22 cellular contexts compared by ENCODE assay signal in the genomic region with DNA sequence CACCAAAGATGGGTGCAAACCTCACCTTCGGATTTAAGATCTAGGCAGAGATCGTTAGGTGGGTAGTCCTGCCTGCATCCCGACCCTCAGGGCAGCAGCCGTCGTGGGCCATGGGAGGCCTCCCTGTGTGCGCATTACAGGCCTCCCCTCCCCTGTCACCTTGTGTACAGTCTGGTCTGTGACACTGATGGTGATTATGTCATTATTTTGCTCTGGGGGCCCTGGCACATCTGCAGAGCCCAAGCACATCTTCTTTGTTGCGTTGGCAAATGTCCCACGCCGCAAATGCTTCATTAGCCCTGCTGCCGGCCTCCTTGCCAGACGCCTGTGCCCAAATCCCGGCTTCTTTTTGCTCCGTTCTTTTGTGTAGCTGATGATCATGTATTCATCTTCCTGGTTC. TPM values are rescaled to one million over a fixed set of nuclear protein-coding genes. Genes with fewer than 3 reads are reported as not detected.
A peak's percentile ranks its signal among the peaks of the same experiment; 100 is the strongest.
DNase-seq lines count a peak whose midpoint lies in the region; ATAC-seq and TF ChIP-seq lines count a peak whose summit lies in the region.
"Had no signal": no experiment of that assay in that cellular context is flagged by ENCODE, and none has a peak within 500 bp of the region (broad histone marks: within the 10 kb centered on the region; RNA-seq: fewer than 3 reads in every experiment).

No MANE protein-coding gene starts in this region.

- H3K4me3 ChIP-seq in right cardiac atrium (ENCODE audit: low read length) (no peak overlapping the region), right atrium auricular region (no peak overlapping the region), dorsolateral prefrontal cortex (peak overlapping the region in 38 of 59 donors; percentile 3 to 55 (median 24))
- H3K4me3 ChIP-seq: adrenal gland, cardiac muscle cell, esophagus muscularis mucosa, MG63, thoracic aorta had no signal

- H3K36me3 ChIP-seq in right atrium auricular region, result peaks cover 3% of the 10 kb centered on the region
- H3K36me3 ChIP-seq: adrenal gland, cardiac muscle cell, esophagus muscularis mucosa, MG63, thoracic aorta had no signal

- H3K9me3 ChIP-seq in right cardiac atrium (ENCODE audit: control insufficient read depth, low read length) (no peaks in the 10 kb centered on the region), right atrium auricular region (no peaks in the 10 kb centered on the region)
- H3K9me3 ChIP-seq: adrenal gland, esophagus muscularis mucosa, MG63, thoracic aorta had no signal

- DNase-seq in right cardiac atrium (peak in 1 of 3 donors; percentile 55), right atrium auricular region (ENCODE audit: low spot score) (no peak), NCI-H2171 treated with DMSO at 0.1 percent for 48 hours (lab: John Stamatoyannopoulos, UW) (peak; percentile 29), dorsolateral prefrontal cortex (peak in 5 of 10 donors; percentile 24 to 59 (median 42)), GM20000 (ENCODE audit: low spot score) (no peak), NCI-H510A (lab: John Stamatoyannopoulos, UW) (no peak)
- DNase-seq in activated CD4-positive, alpha-beta memory T cell treated with anti-CD3 and anti-CD28 coated beads, Interleukin-2, amount 10 ng/mL, durations not matched to agents 7 days and 5 days, result no peak
- DNase-seq: activated CD8-positive, alpha-beta memory T cell treated with anti-CD3 and anti-CD28 coated beads, Interleukin-2, amount 50 U/mL, for 48 hours; activated gamma-delta T cell; effector CD4-positive, alpha-beta T cell; IMR-90; MG63; SIG-M5; stimulated activated CD8-positive, alpha-beta memory T cell treated with anti-CD3 and anti-CD28 coated beads, Interleukin-4, amount 100 ng/mL, for 48 hours had no signal

- 84% methylated on average over 13 of the region's 13 CpGs for WGBS in right cardiac atrium

- intact Hi-C loops in right cardiac atrium (cut with DNase I), result no loop called here
- intact Hi-C loops in dorsolateral prefrontal cortex (cut with DNase I), result no loop called here

- CTCF ChIA-PET in activated CD4-positive, alpha-beta memory T cell treated with anti-CD3 and anti-CD28 coated beads, Interleukin-2, amount 10 ng/mL, durations not matched to agents 7 days and 5 days (lab: Charles Lee), result no interaction called here

- H3K27ac ChIP-seq in right cardiac atrium (ENCODE audit: low read length), result peak overlapping the region; percentile 57
- peak overlapping the region in 1 of 2 donors; percentile 63 for H3K27ac ChIP-seq in right atrium auricular region
- H3K27ac ChIP-seq in dorsolateral prefrontal cortex, result peak overlapping the region in 58 of 59 donors; percentile 34 to 94 (median 85)
- H3K27ac ChIP-seq in temporal lobe (ENCODE audit: low read depth, low read length), result peak overlapping the region; percentile 87
- H3K27ac ChIP-seq: esophagus muscularis mucosa, thoracic aorta had no signal

- H3K4me1 ChIP-seq in right cardiac atrium (ENCODE audit: control insufficient read depth, insufficient read depth, low read length) (no peaks in the 10 kb centered on the region), right atrium auricular region (peaks cover 0 to 22% of the 10 kb centered on the region in 2 donors)
- H3K4me1 ChIP-seq: esophagus muscularis mucosa had no signal

- H3K9me3 Mint-ChIP-seq in activated CD4-positive, alpha-beta memory T cell treated with anti-CD3 and anti-CD28 coated beads, Interleukin-2, amount 10 ng/mL, durations not matched to agents 7 days and 5 days, result no peaks in the 10 kb centered on the region
- H3K9me3 Mint-ChIP-seq: activated CD4-positive, alpha-beta T cell treated with anti-CD3 and anti-CD28 coated beads, Interleukin-2, amount 10 ng/mL, durations not matched to agents 7 days and 5 days; T-helper 1 cell treated with Interleukin-12 subunit alpha and Interleukin-12 subunit beta and Interleukin-4 antibody, amounts not matched to agents 30 μg/mL and 1 μg/mL, for 36 hours had no signal

- H3K27ac Mint-ChIP-seq in activated CD4-positive, alpha-beta memory T cell treated with anti-CD3 and anti-CD28 coated beads, Interleukin-2, amount 10 ng/mL, durations not matched to agents 7 days and 5 days, result no peak overlapping the region
- H3K27ac Mint-ChIP-seq: activated CD4-positive, alpha-beta T cell treated with anti-CD3 and anti-CD28 coated beads, Interleukin-2, amount 10 ng/mL, durations not matched to agents 7 days and 5 days; CD4-positive, CD25-positive, alpha-beta regulatory T cell; T-helper 1 cell treated with Interleukin-12 subunit alpha and Interleukin-12 subunit beta and Interleukin-4 antibody, amounts not matched to agents 30 μg/mL and 1 μg/mL, for 36 hours had no signal

- no peaks in the 10 kb centered on the region for H3K27me3 Mint-ChIP-seq in activated CD4-positive, alpha-beta memory T cell treated with anti-CD3 and anti-CD28 coated beads, Interleukin-2, amount 10 ng/mL, durations not matched to agents 7 days and 5 days
- H3K27me3 Mint-ChIP-seq: activated CD4-positive, alpha-beta T cell treated with anti-CD3 and anti-CD28 coated beads, Interleukin-2, amount 10 ng/mL, durations not matched to agents 7 days and 5 days had no signal

- TF ChIP-seq CTCF in right atrium auricular region (IDR thresholded peaks at IDR 0.05), result no peak
- no peak for TF ChIP-seq CTCF in dorsolateral prefrontal cortex (IDR thresholded peaks at IDR 0.05 in 54 of 56, conservative IDR thresholded peaks at IDR 0.05 in 2 of 56; ENCODE audit: low read depth in 1 of 56, partially characterized antibody in 56 of 56)
- TF ChIP-seq CTCF in GM20000 (IDR thresholded peaks at IDR 0.05; ENCODE audit: extremely low read depth, missing control alignments), result no peak

- H3K36me3 Mint-ChIP-seq in activated CD4-positive, alpha-beta memory T cell treated with anti-CD3 and anti-CD28 coated beads, Interleukin-2, amount 10 ng/mL, durations not matched to agents 7 days and 5 days (ENCODE audit: low read depth), result no peaks in the 10 kb centered on the region
- H3K36me3 Mint-ChIP-seq: CD4-positive, CD25-positive, alpha-beta regulatory T cell had no signal

- no peaks in the 10 kb centered on the region for H3K27me3 ChIP-seq in right cardiac atrium (ENCODE audit: control insufficient read depth, insufficient read depth)
- no peaks in the 10 kb centered on the region for H3K27me3 ChIP-seq in right atrium auricular region
- H3K27me3 ChIP-seq in dorsolateral prefrontal cortex, result peaks cover 0 to 4% (median 0%) of the 10 kb centered on the region in 45 donors
- H3K27me3 ChIP-seq: adrenal gland, cardiac muscle cell, esophagus muscularis mucosa had no signal

- POLR2A ChIA-PET in activated CD4-positive, alpha-beta memory T cell treated with anti-CD3 and anti-CD28 coated beads, Interleukin-2, amount 10 ng/mL, durations not matched to agents 7 days and 5 days (lab: Charles Lee), result no interaction called here

- H3K4me3 Mint-ChIP-seq in activated CD4-positive, alpha-beta memory T cell treated with anti-CD3 and anti-CD28 coated beads, Interleukin-2, amount 10 ng/mL, durations not matched to agents 7 days and 5 days, result no peak overlapping the region
- H3K4me3 Mint-ChIP-seq: activated CD4-positive, alpha-beta T cell treated with anti-CD3 and anti-CD28 coated beads, Interleukin-2, amount 10 ng/mL, durations not matched to agents 7 days and 5 days; CD4-positive, CD25-positive, alpha-beta regulatory T cell; T-helper 1 cell treated with Interleukin-12 subunit alpha and Interleukin-12 subunit beta and Interleukin-4 antibody, amounts not matched to agents 30 μg/mL and 1 μg/mL, for 36 hours had no signal

- H3K4me1 Mint-ChIP-seq in activated CD4-positive, alpha-beta memory T cell treated with anti-CD3 and anti-CD28 coated beads, Interleukin-2, amount 10 ng/mL, durations not matched to agents 7 days and 5 days, result no peaks in the 10 kb centered on the region
- H3K4me1 Mint-ChIP-seq: CD4-positive, CD25-positive, alpha-beta regulatory T cell had no signal

- ATAC-seq in right cardiac atrium, result no peak

RNA-seq across cellular contexts. Expression of a gene that starts 31.7 kb away (rescaled TPM):
- total RNA-seq in right cardiac atrium, result 10 to 100 TPM; 63.6 to 98.8 (median 86.5) TPM
- 14.6 TPM for polyA plus RNA-seq in right cardiac atrium
- 10 to 100 TPM; 39.7 to 46.5 TPM for total RNA-seq in right atrium auricular region
- 100 to 1,000 TPM in 1 of 120 experiments, 10 to 100 TPM in 119; 15.7 to 146 (median 33.4) TPM for total RNA-seq in dorsolateral prefrontal cortex
- 13.3 TPM for total RNA-seq in temporal lobe
- under 1 TPM in 1 of 2 experiments, not detected in 1; 0.08 TPM for total RNA-seq in activated CD4-positive, alpha-beta memory T cell treated with anti-CD3 and anti-CD28 coated beads, Interleukin-2, amount 10 ng/mL, durations not matched to agents 7 days and 5 days
- total RNA-seq: CD4-positive, CD25-positive, alpha-beta regulatory T cell had no signal
- polyA plus RNA-seq: CD4-positive, CD25-positive, alpha-beta regulatory T cell had no signal

Comparison
In these comparisons a context has a peak if more than half of its experiments do, and no peak if none do; other contexts are left out.
1. H3K4me3 ChIP-seq: peak in dorsolateral prefrontal cortex (38 of 59); none in right cardiac atrium (single experiment) and right atrium auricular region (0 of 2).
2. RNA of a gene that starts 31.7 kb away (total RNA-seq): 63.6 to 98.8 TPM in right cardiac atrium, 39.7 to 46.5 TPM in right atrium auricular region, 15.7 to 146 TPM in dorsolateral prefrontal cortex and 13.3 TPM in temporal lobe (single experiment); 0.08 TPM in activated CD4-positive, alpha-beta memory T cell treated with anti-CD3 and anti-CD28 coated beads, Interleukin-2, amount 10 ng/mL, durations not matched to agents 7 days and 5 days; every median in the first group is over 10 times any median in the second.